ENCODE assay signal across 9 cellular contexts in the genomic region with DNA sequence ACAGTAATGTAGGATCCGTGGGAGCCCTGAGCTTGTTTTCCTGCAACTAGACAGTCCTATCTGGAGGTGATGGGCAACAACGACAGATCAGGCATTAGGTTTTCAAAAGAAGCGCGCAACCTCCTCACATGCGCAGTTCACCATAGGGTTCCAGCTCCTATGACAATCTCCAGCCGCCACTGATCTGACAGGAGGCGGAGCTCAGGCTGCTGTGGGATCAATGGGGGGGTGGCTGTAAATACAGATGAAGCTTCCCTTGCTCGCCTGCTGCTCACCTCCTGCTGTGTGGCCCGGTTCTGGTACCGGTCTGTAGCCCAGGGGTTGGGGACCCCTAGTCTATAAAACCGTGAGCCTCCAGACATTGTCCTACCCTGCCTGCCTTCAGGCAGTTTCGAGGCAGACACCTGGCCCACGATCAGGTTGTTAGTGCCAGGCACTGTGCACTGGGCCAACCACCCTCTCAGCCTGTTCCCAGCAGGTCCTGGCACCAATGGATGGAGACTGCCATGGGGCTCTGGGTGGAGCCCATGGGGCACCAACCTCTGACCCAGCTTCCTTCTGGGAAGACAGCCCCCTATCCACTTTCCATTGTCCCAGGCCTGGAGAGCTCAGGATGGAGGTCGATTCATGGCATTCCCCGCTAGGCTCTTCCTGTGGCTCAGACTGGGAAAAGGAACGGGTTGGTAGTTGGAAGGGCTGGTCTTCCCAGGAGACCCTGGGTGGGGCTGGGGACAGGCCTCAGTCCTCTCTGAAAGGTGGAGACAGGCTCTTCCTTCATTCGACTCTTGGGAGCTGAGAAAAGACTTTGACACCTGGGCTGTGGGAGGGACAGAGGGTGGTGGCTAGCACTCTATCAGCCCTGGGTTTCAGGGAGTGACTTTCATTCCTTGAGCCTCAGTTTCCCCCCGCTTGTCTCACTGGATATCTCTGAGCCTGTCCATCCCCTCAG. TPM values are rescaled to one million over a fixed set of nuclear protein-coding genes. Genes with fewer than 3 reads are reported as not detected.
A peak's percentile ranks its signal among the peaks of the same experiment; 100 is the strongest.
DNase-seq lines count a peak whose midpoint lies in the region; ATAC-seq and TF ChIP-seq lines count a peak whose summit lies in the region.
"Had no signal": no experiment of that assay in that cellular context is flagged by ENCODE, and none has a peak within 500 bp of the region (broad histone marks: within the 10 kb centered on the region; RNA-seq: fewer than 3 reads in every experiment).

No MANE protein-coding gene starts in this region.

- no peak for DNase-seq in activated CD8-positive, alpha-beta memory T cell treated with anti-CD3 and anti-CD28 coated beads, Interleukin-2, amount 10 ng/mL, durations not matched to agents 7 days and 5 days
- DNase-seq in activated CD8-positive, alpha-beta memory T cell treated with anti-CD3 and anti-CD28 coated beads, Interleukin-2, amount 50 U/mL, for 48 hours = no peak
- DNase-seq in SK-N-SH (peak; percentile 88), fibroblast of mammary gland (ENCODE audit: low read depth) (peak; percentile 13), progenitor cell of endocrine pancreas (ENCODE audit: low spot score, unreplicated experiment) (no peak), NAMALWA (ENCODE audit: low spot score) (no peak)
- no peak for DNase-seq in stimulated activated CD4-positive, alpha-beta T cell treated with anti-CD3 and anti-CD28 coated beads, Interleukin-2, amount 100 ng/mL, for 48 hours

- no peaks in the 10 kb centered on the region for H3K9me3 ChIP-seq in SK-N-SH
- H3K9me3 ChIP-seq: mucosa of descending colon had no signal

- H3K4me3 ChIP-seq in SK-N-SH (ENCODE audit: low read depth in 2 of 2, low read length in 1 of 2) (peak overlapping the region in 1 of 2 experiments; percentile 60; a peak in 2 of 4 replicates), fibroblast of mammary gland (ENCODE audit: control insufficient read depth, low read depth, low read length) (no peak overlapping the region)

- no peak overlapping the region; the same call in 1 of the 2 replicates for H3K9ac ChIP-seq in SK-N-SH

- no peaks in the 10 kb centered on the region for H3K27me3 ChIP-seq in SK-N-SH (ENCODE audit: insufficient read depth)

- POLR2A ChIA-PET in SK-N-SH (lab: Yijun Ruan, JAX) = interaction anchor here (1.0 to 2.7 kb wide), 3 partner anchors 10 to 85 kb away, joined by 3 to 13 read pairs (median 5); a partner anchor contains a TSS

- no peak for ATAC-seq in activated CD8-positive, alpha-beta memory T cell treated with anti-CD3 and anti-CD28 coated beads, Interleukin-2, amount 10 ng/mL, durations not matched to agents 7 days and 5 days
- ATAC-seq in GM18502 (IDR thresholded peaks at IDR 0.05; ENCODE audit: poor library complexity, unreplicated experiment) = no peak

- peaks cover 8 to 34% of the 10 kb centered on the region in 2 experiments for H3K36me3 ChIP-seq in SK-N-SH (replicated peaks in 1 of 2; ENCODE audit: control insufficient read depth in 1 of 2, insufficient read depth in 2 of 2, low read length in 1 of 2)

- TF ChIP-seq CTCF in SK-N-SH (IDR thresholded peaks at IDR 0.05) (no peak), fibroblast of mammary gland (conservative IDR thresholded peaks at IDR 0.05; ENCODE audit: control insufficient read depth, insufficient read depth, low read depth, low read length) (no peak), progenitor cell of endocrine pancreas (IDR thresholded peaks at IDR 0.05; ENCODE audit: unreplicated experiment) (no peak)

- H3K9me3 Mint-ChIP-seq in activated CD8-positive, alpha-beta memory T cell treated with anti-CD3 and anti-CD28 coated beads, Interleukin-2, amount 10 ng/mL, durations not matched to agents 7 days and 5 days (ENCODE audit: low read depth) = no peaks in the 10 kb centered on the region
- H3K9me3 Mint-ChIP-seq in progenitor cell of endocrine pancreas (ENCODE audit: low read depth) = no peaks in the 10 kb centered on the region

- no peaks in the 10 kb centered on the region for H3K27me3 Mint-ChIP-seq in activated CD8-positive, alpha-beta memory T cell treated with anti-CD3 and anti-CD28 coated beads, Interleukin-2, amount 10 ng/mL, durations not matched to agents 7 days and 5 days
- no peaks in the 10 kb centered on the region for H3K27me3 Mint-ChIP-seq in progenitor cell of endocrine pancreas

- peaks cover 16% of the 10 kb centered on the region for H3F3A ChIP-seq in SK-N-SH (replicated peaks; ENCODE audit: insufficient read depth)

- H3K4me2 ChIP-seq in SK-N-SH = peak overlapping the region; percentile 96

- peak overlapping the region; percentile 12 to 61; a peak in 3 of 4 replicates for H3K27ac ChIP-seq in SK-N-SH (ENCODE audit: low read depth in 2 of 2, low read length in 1 of 2)

- 37% methylated on average over 15 of the region's 18 CpGs for WGBS in SK-N-SH (ENCODE audit: low lambda C conversion rate)

- H4K20me1 ChIP-seq in SK-N-SH (ENCODE audit: insufficient read depth) = peaks cover 6% of the 10 kb centered on the region; the same call in 1 of the 2 replicates

- H3K27ac Mint-ChIP-seq in activated CD8-positive, alpha-beta memory T cell treated with anti-CD3 and anti-CD28 coated beads, Interleukin-2, amount 10 ng/mL, durations not matched to agents 7 days and 5 days = no peak overlapping the region
- H3K27ac Mint-ChIP-seq in progenitor cell of endocrine pancreas = no peak overlapping the region

- peaks cover 7% of the 10 kb centered on the region for H3K36me3 Mint-ChIP-seq in activated CD8-positive, alpha-beta memory T cell treated with anti-CD3 and anti-CD28 coated beads, Interleukin-2, amount 10 ng/mL, durations not matched to agents 7 days and 5 days
- H3K36me3 Mint-ChIP-seq in progenitor cell of endocrine pancreas (ENCODE audit: insufficient read depth) = peaks cover 4% of the 10 kb centered on the region

- TF ChIP-seq EP300 in SK-N-SH (IDR thresholded peaks at IDR 0.05; ENCODE audit: borderline replicate concordance in 1 of 2, low read depth in 1 of 2, low read length in 1 of 2) = no peak

- H2AFZ ChIP-seq in SK-N-SH (ENCODE audit: low read depth) = no peak overlapping the region

- H3K4me1 ChIP-seq in SK-N-SH (ENCODE audit: control insufficient read depth in 1 of 2, insufficient read depth in 2 of 2, low read depth in 1 of 2, low read length in 1 of 2) = peaks cover 0 to 17% of the 10 kb centered on the region in 2 experiments; a peak in 1 of 4 replicates

- peak overlapping the region; percentile 15 for H3K4me3 Mint-ChIP-seq in activated CD8-positive, alpha-beta memory T cell treated with anti-CD3 and anti-CD28 coated beads, Interleukin-2, amount 10 ng/mL, durations not matched to agents 7 days and 5 days
- peak overlapping the region; percentile 42 for H3K4me3 Mint-ChIP-seq in progenitor cell of endocrine pancreas (ENCODE audit: low read depth)

- peaks cover 19% of the 10 kb centered on the region for H3K4me1 Mint-ChIP-seq in activated CD8-positive, alpha-beta memory T cell treated with anti-CD3 and anti-CD28 coated beads, Interleukin-2, amount 10 ng/mL, durations not matched to agents 7 days and 5 days
- H3K4me1 Mint-ChIP-seq in progenitor cell of endocrine pancreas (ENCODE audit: low read depth) = peaks cover 3% of the 10 kb centered on the region

- no peak for TF ChIP-seq RAD21 in SK-N-SH (IDR thresholded peaks at IDR 0.05; ENCODE audit: low read length)

- H3K79me2 ChIP-seq in SK-N-SH (ENCODE audit: insufficient read depth) = peaks cover 5% of the 10 kb centered on the region; the same call in 1 of the 2 replicates

- CTCF ChIA-PET in activated CD8-positive, alpha-beta memory T cell treated with anti-CD3 and anti-CD28 coated beads, Interleukin-2, amount 10 ng/mL, durations not matched to agents 7 days and 5 days (lab: Charles Lee) = interaction anchor here (0.6 to 2.8 kb wide), 5 partner anchors 8 to 208 kb away, joined by 3 to 31 read pairs (median 14); a partner anchor contains a TSS
- CTCF ChIA-PET in SK-N-SH (lab: Yijun Ruan, JAX) = interaction anchor here (0.6 to 4.1 kb wide), 10 partner anchors 9 to 205 kb away, joined by 3 to 34 read pairs (median 7); a partner anchor contains a TSS

- no peaks in the 10 kb centered on the region for H3K9me2 ChIP-seq in SK-N-SH

TF ChIP-seq in SK-N-SH, 30 proteins besides CTCF, POLR2A, EP300 and RAD21 (continues in another document):
- TF ChIP-seq RCOR1 (IDR thresholded peaks at IDR 0.05; ENCODE audit: low read length) = no peak

RNA-seq across cellular contexts. Expression of a gene that starts 1.7 kb away (rescaled TPM):
- 10 to 100 TPM; 19.0 to 22.3 TPM for total RNA-seq in activated CD8-positive, alpha-beta memory T cell treated with anti-CD3 and anti-CD28 coated beads, Interleukin-2, amount 10 ng/mL, durations not matched to agents 7 days and 5 days
- polyA plus RNA-seq in SK-N-SH (2012; rRNA removed) = 22.2 and 26.6 TPM in 2 replicates
- 12.0 and 18.7 TPM in 2 replicates for polyA plus RNA-seq in SK-N-SH (2012; cell fraction: cytosol; rRNA removed)
- 13.7 and 23.5 TPM in 2 replicates for polyA plus RNA-seq in SK-N-SH (2012; cell fraction: nucleus; rRNA removed)
- total RNA-seq in progenitor cell of endocrine pancreas = 14.7 and 18.0 TPM in 2 replicates

RNA-seq across cellular contexts. Expression of a gene that starts 9.6 kb away (rescaled TPM):
- 100 to 1,000 TPM in 1 of 2 experiments, 10 to 100 TPM in 1; 83.3 to 104 TPM for total RNA-seq in activated CD8-positive, alpha-beta memory T cell treated with anti-CD3 and anti-CD28 coated beads, Interleukin-2, amount 10 ng/mL, durations not matched to agents 7 days and 5 days
- 43.5 and 44.2 TPM in 2 replicates for polyA plus RNA-seq in SK-N-SH (2012; rRNA removed)
- polyA plus RNA-seq in SK-N-SH (2012; cell fraction: cytosol; rRNA removed) = 16.0 and 25.7 TPM in 2 replicates
- polyA plus RNA-seq in SK-N-SH (2012; cell fraction: nucleus; rRNA removed) = 134 and 140 TPM in 2 replicates
- total RNA-seq in progenitor cell of endocrine pancreas = 47.5 and 57.9 TPM in 2 replicates

RNA-seq across cellular contexts. Expression of a gene that starts 32.9 kb away (rescaled TPM):
- 10 to 100 TPM; 21.5 to 22.2 TPM for total RNA-seq in activated CD8-positive, alpha-beta memory T cell treated with anti-CD3 and anti-CD28 coated beads, Interleukin-2, amount 10 ng/mL, durations not matched to agents 7 days and 5 days
- polyA plus RNA-seq in SK-N-SH (2012; rRNA removed) = 19.1 and 19.7 TPM in 2 replicates
- polyA plus RNA-seq in SK-N-SH (2012; cell fraction: cytosol; rRNA removed) = 10.1 and 14.8 TPM in 2 replicates
- polyA plus RNA-seq in SK-N-SH (2012; cell fraction: nucleus; rRNA removed) = 26.5 and 27.7 TPM in 2 replicates
- total RNA-seq in progenitor cell of endocrine pancreas = 36.1 and 36.2 TPM in 2 replicates

RNA-seq across cellular contexts. Expression of a gene that starts 48.3 kb away (rescaled TPM):
- 10 to 100 TPM; 17.7 to 18.2 TPM for total RNA-seq in activated CD8-positive, alpha-beta memory T cell treated with anti-CD3 and anti-CD28 coated beads, Interleukin-2, amount 10 ng/mL, durations not matched to agents 7 days and 5 days
- 25.4 and 30.9 TPM in 2 replicates for polyA plus RNA-seq in SK-N-SH (2012; rRNA removed)
- 12.0 and 17.2 TPM in 2 replicates for polyA plus RNA-seq in SK-N-SH (2012; cell fraction: cytosol; rRNA removed)
- polyA plus RNA-seq in SK-N-SH (2012; cell fraction: nucleus; rRNA removed) = 46.9 and 78.6 TPM in 2 replicates
- total RNA-seq in progenitor cell of endocrine pancreas = 38.4 and 42.2 TPM in 2 replicates

Comparison
In these comparisons a context has a peak if more than half of its experiments do, and no peak if none do; other contexts are left out.
1. DNase-seq: peak in SK-N-SH (single experiment) and fibroblast of mammary gland (single experiment); none in activated CD8-positive, alpha-beta memory T cell treated with anti-CD3 and anti-CD28 coated beads, Interleukin-2, amount 10 ng/mL, durations not matched to agents 7 days and 5 days (single experiment), activated CD8-positive, alpha-beta memory T cell treated with anti-CD3 and anti-CD28 coated beads, Interleukin-2, amount 50 U/mL, for 48 hours (single experiment), progenitor cell of endocrine pancreas (single experiment), stimulated activated CD4-positive, alpha-beta T cell treated with anti-CD3 and anti-CD28 coated beads, Interleukin-2, amount 100 ng/mL, for 48 hours (0 of 2) and NAMALWA (single experiment).